In the genomic region with DNA sequence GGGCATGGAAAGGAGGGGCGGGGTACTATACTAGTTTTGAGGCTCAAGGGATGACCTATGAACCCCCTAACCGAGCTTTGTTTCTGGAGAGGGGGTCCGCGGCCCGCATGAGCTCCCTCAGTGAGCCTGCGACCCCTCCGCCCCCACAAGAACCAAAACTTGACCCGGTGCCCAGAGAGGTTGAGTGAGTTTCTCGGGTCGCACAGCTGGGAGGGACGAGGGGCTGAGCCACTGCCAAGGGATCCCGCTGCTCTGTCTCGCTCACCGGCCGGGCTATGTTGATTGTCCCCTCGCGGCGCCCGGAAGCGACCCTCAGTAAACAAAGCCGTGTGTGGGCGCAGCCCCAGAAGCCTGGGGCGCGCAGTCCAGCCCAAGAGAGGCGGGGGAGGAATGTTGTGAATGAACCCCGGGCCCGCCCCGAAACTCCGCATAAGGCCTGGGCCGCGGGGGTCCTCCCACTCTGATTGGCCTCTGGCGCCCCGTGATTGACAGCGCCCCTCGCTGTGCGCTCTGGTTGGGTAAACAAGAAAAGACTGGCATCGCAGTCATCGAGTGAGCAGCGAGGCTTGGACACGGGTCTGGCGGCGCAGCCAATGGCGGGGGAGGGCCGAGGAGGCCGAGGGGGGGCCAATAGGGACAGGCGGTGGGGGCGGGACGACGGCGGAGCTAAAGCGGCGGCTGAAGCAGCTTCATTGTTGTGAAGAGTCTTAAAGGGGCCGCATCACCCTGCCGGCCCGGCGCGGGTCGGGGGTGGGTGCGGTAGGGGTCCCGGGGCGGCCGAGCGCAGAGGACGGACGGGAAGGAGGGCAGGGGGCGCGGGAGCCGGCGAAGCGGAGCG, we compare ENCODE assay signal across 8 cellular contexts. TPM values are rescaled to one million over a fixed set of nuclear protein-coding genes. Genes with fewer than 3 reads are reported as not detected.
DNase-seq lines count a peak whose midpoint lies in the region; TF ChIP-seq lines count a peak whose summit lies in the region.

A gene (plus strand): TSS at position 692 of the 838 bp plus-strand sequence. CDS start 206 bp downstream, outside the sequence.

- H3K4me3 ChIP-seq in MM.1S (ENCODE audit: low read length) (peak within 1 kb of the TSS; percentile 92), foreskin fibroblast (ENCODE audit: low read depth in 1 of 2, low read length in 2 of 2) (peak within 1 kb of the TSS; percentile 78 to 95), stomach (peak within 1 kb of the TSS; percentile 69 to 90 (median 80))

- TF ChIP-seq CTCF in MM.1S (IDR thresholded peaks at IDR 0.05; ENCODE audit: low read length): no peak
- no peak for TF ChIP-seq CTCF in foreskin fibroblast (IDR thresholded peaks at IDR 0.05; ENCODE audit: low read depth, low read length)
- TF ChIP-seq CTCF in neural crest cell (conservative IDR thresholded peaks at IDR 0.05): no peak
- TF ChIP-seq CTCF in stomach (IDR thresholded peaks at IDR 0.05): no peak

- H3K4me3 Mint-ChIP-seq in neural crest cell: peak within 1 kb of the TSS; percentile 98

- peaks cover 23% of the 10 kb centered on the region for H3K4me1 Mint-ChIP-seq in neural crest cell

- TF ChIP-seq POLR2A in stomach (IDR thresholded peaks at IDR 0.05): no peak

- no peaks in the 10 kb centered on the region for H3K9me2 ChIP-seq in MM.1S (replicated peaks; ENCODE audit: insufficient read depth, low read length)

- H3K79me2 ChIP-seq in MM.1S (ENCODE audit: low read length): no peaks in the 10 kb centered on the region

- H3F3A ChIP-seq in MM.1S (ENCODE audit: insufficient read depth, low read length): no peaks in the 10 kb centered on the region

- WGBS in stomach, 5 donors: 1% methylated on average over 35 to 71 of the region's 71 CpGs

- no peaks in the 10 kb centered on the region for H3K27me3 Mint-ChIP-seq in neural crest cell (ENCODE audit: low read depth)

- H3K9ac ChIP-seq in MM.1S (ENCODE audit: low read length): peak within 1 kb of the TSS; percentile 64; the same call in 1 of the 2 replicates

- H3K36me3 ChIP-seq in MM.1S (replicated peaks; ENCODE audit: insufficient read depth, low read length) (no peaks in the 10 kb centered on the region), stomach (no peaks in the 10 kb centered on the region)

- H4K20me1 ChIP-seq in MM.1S (ENCODE audit: insufficient read depth, low read length): no peaks in the 10 kb centered on the region

- H3K4me1 ChIP-seq in MM.1S (ENCODE audit: low read length) (0 out of 2 replicates have a peak, but pooled peaks cover 5% of the 10 kb centered on the region), stomach (peaks cover 16 to 51% (median 34%) of the 10 kb centered on the region in 4 donors)

- no peaks in the 10 kb centered on the region; the same call in 1 of the 2 replicates for H3K27me3 ChIP-seq in MM.1S (replicated peaks; ENCODE audit: insufficient read depth, low read length)
- no peaks in the 10 kb centered on the region for H3K27me3 ChIP-seq in stomach

- H3K36me3 Mint-ChIP-seq in neural crest cell (ENCODE audit: low read depth): no peaks in the 10 kb centered on the region

- in situ Hi-C loops in G401 (cut with HindIII; ENCODE audit: low sequenced_read_pairs): no loop called here

- H3K4me2 ChIP-seq in MM.1S (ENCODE audit: low read depth, low read length): peak within 1 kb of the TSS; percentile 75

- peak within 1 kb of the TSS; percentile 99 for H3K27ac Mint-ChIP-seq in neural crest cell (ENCODE audit: unreplicated experiment)

- no peaks in the 10 kb centered on the region for H3K9me3 ChIP-seq in MM.1S (replicated peaks; ENCODE audit: insufficient read depth, low read length)
- no peaks in the 10 kb centered on the region for H3K9me3 ChIP-seq in stomach

- H3K27ac ChIP-seq in MM.1S (ENCODE audit: low read length) (no peak within 1 kb of the TSS), stomach (peak within 1 kb of the TSS; percentile 86 to 98 (median 95))

- no peaks in the 10 kb centered on the region for H3K9me3 Mint-ChIP-seq in neural crest cell

- intact Hi-C loops in stomach (cut with DNase I; ENCODE audit: low total_unique reads): no loop called here

- H2AFZ ChIP-seq in MM.1S (ENCODE audit: low read length): peak within 1 kb of the TSS; percentile 100

- peak; percentile 99 for DNase-seq in G401 (ENCODE audit: low spot score)
- DNase-seq in HCEC 1CT: peak; percentile 99
- DNase-seq in MM.1S: peak; percentile 99
- peak; percentile 98 for DNase-seq in SHP77 treated with DMSO at 0.1 percent for 48 hours (lab: John Stamatoyannopoulos, UW)
- DNase-seq in activated gamma-delta T cell treated with Interleukin-2 at 50 U/mL for 16 hours: peak; percentile 95
- peak; percentile 99 to 100 for DNase-seq in foreskin fibroblast
- DNase-seq in neural crest cell (ENCODE audit: low read depth, low spot score): peak; percentile 95
- peak; percentile 99 for DNase-seq in stomach

- TF ChIP-seq EP300 in stomach (IDR thresholded peaks at IDR 0.05): no peak

RNA-seq across cellular contexts. Expression of the gene that starts here (rescaled TPM):
- total RNA-seq in G401 (2014; rRNA removed; shearing (Covaris generic)): 5.2 and 8.1 TPM in 2 replicates
- total RNA-seq in neural crest cell: 19.3 and 19.9 TPM in 2 replicates
- total RNA-seq in stomach: 10 to 100 TPM in 1 of 5 donors, 1 to 10 TPM in 4; 2.2 to 14.0 (median 4.3) TPM
- 1 to 10 TPM; 2.3 to 4.9 (median 3.0) TPM for polyA plus RNA-seq in stomach
